8 cellular contexts compared by ENCODE assay signal in genomic region chr7:41943098-41943577, GRCh38.
A peak's percentile ranks its signal among the peaks of the same experiment; 100 is the strongest.
DNase-seq lines count a peak whose midpoint lies in the region; ATAC-seq and TF ChIP-seq lines count a peak whose summit lies in the region.

No MANE protein-coding gene starts in this region.

- no peaks in the 10 kb centered on the region; a peak in 1 of 5 replicates for H3K9me3 Mint-ChIP-seq in H9

- peak; percentile 97 for TF ChIP-seq CTCF in GM06990 (IDR thresholded peaks at IDR 0.05; ENCODE audit: insufficient read depth, low read length, poor library complexity, severe bottlenecking)
- peak; percentile 98 for TF ChIP-seq CTCF in H9 (conservative IDR thresholded peaks at IDR 0.05)
- TF ChIP-seq CTCF in SU-DHL-6 (IDR thresholded peaks at IDR 0.05; ENCODE audit: insufficient read depth, low read length, poor library complexity, severe bottlenecking): peak; percentile 91
- peak; percentile 62 to 94 (median 83) for TF ChIP-seq CTCF in prostate gland (IDR thresholded peaks at IDR 0.05)

- no peak overlapping the region for H3K4ac ChIP-seq in H9 (ENCODE audit: low read depth, low read length)

- H2BK20ac ChIP-seq in H9 (ENCODE audit: low read depth, low read length, poor library complexity, severe bottlenecking): no peak overlapping the region

- no peak for TF ChIP-seq POLR2A in prostate gland (IDR thresholded peaks at IDR 0.05)

- ATAC-seq in left cardiac atrium (peak; percentile 83 to 92), aorta (ENCODE audit: low FRiP score) (peak; percentile 94)

- peaks cover 21 to 25% of the 10 kb centered on the region in 2 experiments for H3K4me1 Mint-ChIP-seq in H9

- H2BK5ac ChIP-seq in H9 (ENCODE audit: insufficient read length, low read length): no peak overlapping the region

- H4K8ac ChIP-seq in H9 (replicated peaks; ENCODE audit: insufficient read length, low read depth, low read length): no peak overlapping the region

- peak; percentile 69 for DNase-seq in GM06990 (ENCODE audit: extremely low read depth, insufficient read length)
- DNase-seq in H9: peak; percentile 87
- peak; percentile 89 for DNase-seq in LoVo (ENCODE audit: low spot score)
- peak; percentile 46 for DNase-seq in activated naive CD8-positive, alpha-beta T cell treated with anti-CD3 and anti-CD28 coated beads, Interleukin-2, amount 50 U/mL, for 16 hours (ENCODE audit: low read depth, low spot score)
- peak; percentile 80 for DNase-seq in left cardiac atrium
- peak; percentile 74 for DNase-seq in prostate gland (ENCODE audit: low spot score)
- peak; percentile 85 to 94 for DNase-seq in aorta

- peaks cover 26% of the 10 kb centered on the region for H3K27me3 Mint-ChIP-seq in H9 (ENCODE audit: low read depth)

- H4K20me1 ChIP-seq in H9 (ENCODE audit: control insufficient read depth, insufficient read depth, insufficient read length): no peaks in the 10 kb centered on the region
- H4K20me1 ChIP-seq in SU-DHL-6 (ENCODE audit: low read depth, low read length): no peaks in the 10 kb centered on the region

- H3K14ac ChIP-seq in H9 (ENCODE audit: insufficient read depth, low read length): no peak overlapping the region

- no peak overlapping the region for H3K18ac ChIP-seq in H9 (ENCODE audit: insufficient read length, low read depth, low read length)

- H3K9me3 ChIP-seq in H9 (ENCODE audit: control insufficient read depth, low read depth, low read length) (no peaks in the 10 kb centered on the region), SU-DHL-6 (ENCODE audit: insufficient read depth, low read length) (no peaks in the 10 kb centered on the region), prostate gland (no peaks in the 10 kb centered on the region), aorta (ENCODE audit: control insufficient read depth, low read length) (no peaks in the 10 kb centered on the region)

- no peak overlapping the region for H2AFZ ChIP-seq in H9 (ENCODE audit: low read length)
- no peak overlapping the region for H2AFZ ChIP-seq in SU-DHL-6 (ENCODE audit: low read depth, low read length, severe bottlenecking)

- intact Hi-C loops in left cardiac atrium (cut with DNase I) (loop anchor here (2.0 to 10.0 kb wide), 5 partner anchors 34 to 934 kb away; no protein-coding TSS in a partner anchor), prostate gland (cut with DNase I) (loop anchor here (5.0 to 10.0 kb wide), 3 partner anchors 34 to 899 kb away; no protein-coding TSS in a partner anchor), aorta (cut with DNase I) (loop anchor here (2.0 to 10.0 kb wide), 3 partner anchors 34 to 889 kb away; no protein-coding TSS in a partner anchor)

- H4K91ac ChIP-seq in H9 (ENCODE audit: insufficient read length, low read depth, low read length): no peak overlapping the region

- H3F3A ChIP-seq in SU-DHL-6 (ENCODE audit: insufficient read depth): no peaks in the 10 kb centered on the region

- no peaks in the 10 kb centered on the region for H3K9me2 ChIP-seq in SU-DHL-6 (replicated peaks; ENCODE audit: insufficient read depth, low read length)

- H2BK120ac ChIP-seq in H9 (ENCODE audit: low read depth, low read length, poor library complexity, severe bottlenecking): no peak overlapping the region

- no peak overlapping the region for H2AK5ac ChIP-seq in H9 (ENCODE audit: insufficient read length, low read length)

- no peak overlapping the region for H3K56ac ChIP-seq in H9 (ENCODE audit: insufficient read length, low read depth, low read length)

- no peak overlapping the region for H4K5ac ChIP-seq in H9 (ENCODE audit: insufficient read length, low read depth, low read length)

- H3K36me3 Mint-ChIP-seq in H9 (ENCODE audit: insufficient read depth in 1 of 3, low read depth in 3 of 3): no peaks in the 10 kb centered on the region

- H3K27ac ChIP-seq in H9 (ENCODE audit: insufficient read length, low read depth, low read length) (no peak overlapping the region), SU-DHL-6 (ENCODE audit: low read depth, low read length) (no peak overlapping the region), prostate gland (peak overlapping the region in 1 of 2 donors; percentile 10), aorta (ENCODE audit: low read depth in 1 of 2, low read length in 2 of 2) (no peak overlapping the region)

- H3K27me3 ChIP-seq in GM06990 (replicated peaks; ENCODE audit: control insufficient read depth, insufficient read depth, low read length): no peaks in the 10 kb centered on the region
- no peaks in the 10 kb centered on the region; the same call in 1 of the 2 replicates for H3K27me3 ChIP-seq in H9 (ENCODE audit: insufficient read depth, low read length)
- H3K27me3 ChIP-seq in SU-DHL-6 (ENCODE audit: low read length): no peaks in the 10 kb centered on the region
- H3K27me3 ChIP-seq in prostate gland (replicated peaks; ENCODE audit: insufficient read depth): no peaks in the 10 kb centered on the region
- H3K27me3 ChIP-seq in aorta (ENCODE audit: control insufficient read depth in 1 of 2, insufficient read depth in 2 of 2, low read length in 1 of 2): no peaks in the 10 kb centered on the region

- H3K27ac Mint-ChIP-seq in H9: no peak overlapping the region; a peak in 1 of 7 replicates

- H3K4me2 ChIP-seq in H9 (ENCODE audit: insufficient read depth, insufficient read length, low read length) (no peak overlapping the region), SU-DHL-6 (ENCODE audit: low read depth, low read length, poor library complexity, severe bottlenecking) (no peak overlapping the region)

- no peak overlapping the region for H3T11ph ChIP-seq in H9 (ENCODE audit: low read length)

- H3K79me1 ChIP-seq in H9 (ENCODE audit: insufficient read depth, low read depth, low read length, poor library complexity, severe bottlenecking): no peaks in the 10 kb centered on the region

- H3K4me1 ChIP-seq in H9 (ENCODE audit: insufficient read depth, low read length): no peaks in the 10 kb centered on the region
- H3K4me1 ChIP-seq in prostate gland (replicated peaks): no peaks in the 10 kb centered on the region
- H3K4me1 ChIP-seq in aorta (ENCODE audit: control insufficient read depth in 1 of 2, insufficient read depth in 2 of 2, low read length in 2 of 2): no peaks in the 10 kb centered on the region

- H3K36me3 ChIP-seq in GM06990 (ENCODE audit: control insufficient read depth, insufficient read depth, low read length): no peaks in the 10 kb centered on the region
- H3K36me3 ChIP-seq in SU-DHL-6 (ENCODE audit: low read length): no peaks in the 10 kb centered on the region
- H3K36me3 ChIP-seq in prostate gland: no peaks in the 10 kb centered on the region
- no peaks in the 10 kb centered on the region for H3K36me3 ChIP-seq in aorta (ENCODE audit: control insufficient read depth in 1 of 2, insufficient read depth in 2 of 2, low read length in 1 of 2)

- no peak overlapping the region for H2BK15ac ChIP-seq in H9 (ENCODE audit: low read depth, low read length)

- H3K4me3 ChIP-seq in GM06990 (replicated peaks; ENCODE audit: low read depth, low read length) (no peak overlapping the region), SU-DHL-6 (ENCODE audit: insufficient read depth, low read length, poor library complexity, severe bottlenecking) (no peak overlapping the region), prostate gland (no peak overlapping the region), aorta (ENCODE audit: low read length in 2 of 2) (no peak overlapping the region)

- no peak overlapping the region for H3K9ac ChIP-seq in H9 (ENCODE audit: extremely low read depth, insufficient read length, low read length)
- H3K9ac ChIP-seq in SU-DHL-6 (ENCODE audit: low read length): no peak overlapping the region

- H3K79me2 ChIP-seq in H9 (ENCODE audit: insufficient read depth, low read length): no peaks in the 10 kb centered on the region
- H3K79me2 ChIP-seq in SU-DHL-6 (ENCODE audit: insufficient read depth, low read length): no peaks in the 10 kb centered on the region

- H2BK12ac ChIP-seq in H9 (ENCODE audit: insufficient read length, low read depth, low read length): no peak overlapping the region

- no CpG with 5 or more reads among the region's 16 CpGs for WGBS in H9 (ENCODE audit: extremely low coverage, insufficient read length, low lambda C conversion rate)
- under 1% methylated on average over 16 of the region's 16 CpGs for WGBS in prostate gland
- 0 to 1% methylated on average over 16 of the region's 16 CpGs for WGBS in aorta, 2 donors

- peak overlapping the region; percentile 34 to 61 for H3K4me3 Mint-ChIP-seq in H9

- H3K23me2 ChIP-seq in H9 (ENCODE audit: insufficient read length, low read depth, low read length, poor library complexity, severe bottlenecking): no peaks in the 10 kb centered on the region

- no peak overlapping the region for H3K23ac ChIP-seq in H9 (ENCODE audit: insufficient read length, low read depth, low read length)
